In the genomic region with DNA sequence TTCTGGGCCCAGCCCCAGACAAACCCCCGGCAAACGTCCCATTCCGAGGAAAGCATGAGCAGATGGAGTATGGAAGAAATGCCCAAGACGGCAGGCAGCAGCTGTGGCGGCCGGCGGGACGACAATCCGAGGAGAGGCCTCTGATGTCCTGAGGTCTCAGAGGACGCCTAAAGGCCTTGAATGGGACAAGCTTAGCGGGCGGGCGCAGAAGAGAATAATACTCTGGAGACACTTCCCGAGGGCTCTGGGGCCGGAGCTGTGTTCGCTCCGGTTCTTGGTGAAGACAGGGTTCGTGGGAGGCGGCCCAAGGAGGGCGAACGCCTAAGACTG, we compare ENCODE assay signal across 8 cellular contexts. TPM values are rescaled to one million over a fixed set of nuclear protein-coding genes. Genes with fewer than 3 reads are reported as not detected.
DNase-seq lines count a peak whose midpoint lies in the region; ATAC-seq and TF ChIP-seq lines count a peak whose summit lies in the region.

No MANE protein-coding gene starts in this region.

- DNase-seq in GM12865 (ENCODE audit: low read depth) (no peak), fibroblast of mammary gland (ENCODE audit: low read depth) (no peak), psoas muscle (no peak), NCI-H446 treated with DMSO at 0.1 percent for 48 hours (lab: John Stamatoyannopoulos, UW) (no peak)
- DNase-seq in stimulated activated CD4-positive, alpha-beta T cell treated with anti-CD3 and anti-CD28 coated beads, Interleukin-1b, Interleukin-23, amount 100 ng/mL, for 48 hours: no peak

- peak; percentile 18 for ATAC-seq in SK-N-SH treated with all-trans-retinoic acid at 6 μM for 48 hours
- no peak for ATAC-seq in psoas muscle
- ATAC-seq in GM21515 (IDR thresholded peaks at IDR 0.05; ENCODE audit: unreplicated experiment): no peak
- no peak for ATAC-seq in GM18909 (IDR thresholded peaks at IDR 0.05; ENCODE audit: poor library complexity, unreplicated experiment)

- no peaks in the 10 kb centered on the region for H3K27me3 ChIP-seq in psoas muscle (ENCODE audit: insufficient read depth in 3 of 3, low read length in 2 of 3)

- H3K9me3 ChIP-seq in psoas muscle: no peaks in the 10 kb centered on the region

- TF ChIP-seq CTCF in GM12865 (IDR thresholded peaks at IDR 0.05; ENCODE audit: insufficient read depth, low read depth, low read length, missing control alignments) (no peak), fibroblast of mammary gland (conservative IDR thresholded peaks at IDR 0.05; ENCODE audit: control insufficient read depth, insufficient read depth, low read depth, low read length) (no peak), psoas muscle (IDR thresholded peaks at IDR 0.05) (no peak)

- peaks cover 2 to 76% of the 10 kb centered on the region in 2 donors for H3K36me3 ChIP-seq in psoas muscle (ENCODE audit: insufficient read depth in 1 of 2, low read depth in 1 of 2)

- H3K4me1 ChIP-seq in psoas muscle: peaks cover 19% of the 10 kb centered on the region

- H3K27ac ChIP-seq in psoas muscle: peak overlapping the region; percentile 86

- WGBS in psoas muscle, 3 donors: 0 to 2% (median 2%) methylated on average over 21 of the region's 21 CpGs

- intact Hi-C loops in psoas muscle (cut with DNase I): loop anchor here in 1 of 2 donors (1.0 kb wide), 1 partner anchor 18 kb away; a partner anchor contains a TSS

- H3K4me3 ChIP-seq in GM12865 (ENCODE audit: low read depth, low read length) (peak overlapping the region; percentile 80), fibroblast of mammary gland (ENCODE audit: control insufficient read depth, low read depth, low read length) (peak overlapping the region; percentile 90), psoas muscle (peak overlapping the region; percentile 79)

TF ChIP-seq in SK-N-SH treated with all-trans-retinoic acid at 6 μM for 48 hours, 23 proteins besides CTCF, POLR2A, EP300 and RAD21:
- TF ChIP-seq ZFP30 (CRISPR knock-in tag; IDR thresholded peaks at IDR 0.05) (no peak), TCF4 (CRISPR knock-in tag; IDR thresholded peaks at IDR 0.05; ENCODE audit: borderline replicate concordance) (no peak), TOX (CRISPR knock-in tag; IDR thresholded peaks at IDR 0.05; ENCODE audit: borderline replicate concordance) (no peak), ZNF565 (CRISPR knock-in tag; conservative IDR thresholded peaks at IDR 0.05; ENCODE audit: low read depth) (no peak), CSDC2 (CRISPR knock-in tag; IDR thresholded peaks at IDR 0.05) (no peak), ZNF8 (CRISPR knock-in tag; IDR thresholded peaks at IDR 0.05) (no peak), ISL1 (CRISPR knock-in tag; IDR thresholded peaks at IDR 0.05) (no peak), ESRRG (CRISPR knock-in tag; IDR thresholded peaks at IDR 0.05) (no peak)
- TF ChIP-seq, protein P1, sequence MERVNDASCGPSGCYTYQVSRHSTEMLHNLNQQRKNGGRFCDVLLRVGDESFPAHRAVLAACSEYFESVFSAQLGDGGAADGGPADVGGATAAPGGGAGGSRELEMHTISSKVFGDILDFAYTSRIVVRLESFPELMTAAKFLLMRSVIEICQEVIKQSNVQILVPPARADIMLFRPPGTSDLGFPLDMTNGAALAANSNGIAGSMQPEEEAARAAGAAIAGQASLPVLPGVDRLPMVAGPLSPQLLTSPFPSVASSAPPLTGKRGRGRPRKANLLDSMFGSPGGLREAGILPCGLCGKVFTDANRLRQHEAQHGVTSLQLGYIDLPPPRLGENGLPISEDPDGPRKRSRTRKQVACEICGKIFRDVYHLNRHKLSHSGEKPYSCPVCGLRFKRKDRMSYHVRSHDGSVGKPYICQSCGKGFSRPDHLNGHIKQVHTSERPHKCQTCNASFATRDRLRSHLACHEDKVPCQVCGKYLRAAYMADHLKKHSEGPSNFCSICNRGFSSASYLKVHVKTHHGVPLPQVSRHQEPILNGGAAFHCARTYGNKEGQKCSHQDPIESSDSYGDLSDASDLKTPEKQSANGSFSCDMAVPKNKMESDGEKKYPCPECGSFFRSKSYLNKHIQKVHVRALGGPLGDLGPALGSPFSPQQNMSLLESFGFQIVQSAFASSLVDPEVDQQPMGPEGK (CRISPR knock-in tag; IDR thresholded peaks at IDR 0.05; ENCODE audit: borderline replicate concordance): no peak
- TF ChIP-seq, protein P2, sequence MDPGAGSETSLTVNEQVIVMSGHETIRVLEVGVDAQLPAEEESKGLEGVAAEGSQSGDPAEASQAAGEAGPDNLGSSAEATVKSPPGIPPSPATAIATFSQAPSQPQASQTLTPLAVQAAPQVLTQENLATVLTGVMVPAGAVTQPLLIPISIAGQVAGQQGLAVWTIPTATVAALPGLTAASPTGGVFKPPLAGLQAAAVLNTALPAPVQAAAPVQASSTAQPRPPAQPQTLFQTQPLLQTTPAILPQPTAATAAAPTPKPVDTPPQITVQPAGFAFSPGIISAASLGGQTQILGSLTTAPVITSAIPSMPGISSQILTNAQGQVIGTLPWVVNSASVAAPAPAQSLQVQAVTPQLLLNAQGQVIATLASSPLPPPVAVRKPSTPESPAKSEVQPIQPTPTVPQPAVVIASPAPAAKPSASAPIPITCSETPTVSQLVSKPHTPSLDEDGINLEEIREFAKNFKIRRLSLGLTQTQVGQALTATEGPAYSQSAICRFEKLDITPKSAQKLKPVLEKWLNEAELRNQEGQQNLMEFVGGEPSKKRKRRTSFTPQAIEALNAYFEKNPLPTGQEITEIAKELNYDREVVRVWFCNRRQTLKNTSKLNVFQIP (CRISPR knock-in tag; IDR thresholded peaks at IDR 0.05; ENCODE audit: borderline replicate concordance, low read depth): no peak
- TF ChIP-seq, protein P3, sequence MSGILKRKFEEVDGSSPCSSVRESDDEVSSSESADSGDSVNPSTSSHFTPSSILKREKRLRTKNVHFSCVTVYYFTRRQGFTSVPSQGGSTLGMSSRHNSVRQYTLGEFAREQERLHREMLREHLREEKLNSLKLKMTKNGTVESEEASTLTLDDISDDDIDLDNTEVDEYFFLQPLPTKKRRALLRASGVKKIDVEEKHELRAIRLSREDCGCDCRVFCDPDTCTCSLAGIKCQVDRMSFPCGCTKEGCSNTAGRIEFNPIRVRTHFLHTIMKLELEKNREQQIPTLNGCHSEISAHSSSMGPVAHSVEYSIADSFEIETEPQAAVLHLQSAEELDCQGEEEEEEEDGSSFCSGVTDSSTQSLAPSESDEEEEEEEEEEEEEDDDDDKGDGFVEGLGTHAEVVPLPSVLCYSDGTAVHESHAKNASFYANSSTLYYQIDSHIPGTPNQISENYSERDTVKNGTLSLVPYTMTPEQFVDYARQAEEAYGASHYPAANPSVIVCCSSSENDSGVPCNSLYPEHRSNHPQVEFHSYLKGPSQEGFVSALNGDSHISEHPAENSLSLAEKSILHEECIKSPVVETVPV (CRISPR knock-in tag; IDR thresholded peaks at IDR 0.05): no peak

RNA-seq across cellular contexts. Expression of a gene that starts 0.5 kb away (rescaled TPM):
- 1 to 10 TPM; 6.9 to 9.5 (median 8.1) TPM for total RNA-seq in psoas muscle
- polyA plus RNA-seq in psoas muscle: 10 to 100 TPM in 1 of 3 donors, 1 to 10 TPM in 2; 6.3 to 19.7 (median 9.1) TPM

RNA-seq across cellular contexts. Expression of a gene that starts 17.8 kb away (rescaled TPM):
- 10 to 100 TPM in 3 of 4 donors, 1 to 10 TPM in 1; 9.9 to 16.1 (median 12.5) TPM for total RNA-seq in psoas muscle
- 1 to 10 TPM; 6.8 to 9.8 (median 9.0) TPM for polyA plus RNA-seq in psoas muscle

RNA-seq across cellular contexts. Expression of a gene that starts 20.4 kb away (rescaled TPM):
- 1 to 10 TPM; 4.5 to 7.2 (median 5.5) TPM for total RNA-seq in psoas muscle
- 1 to 10 TPM; 3.9 to 5.7 (median 5.5) TPM for polyA plus RNA-seq in psoas muscle

RNA-seq across cellular contexts. Expression of a gene that starts 43.0 kb away (rescaled TPM):
- 10 to 100 TPM; 42.6 to 45.2 (median 43.2) TPM for total RNA-seq in psoas muscle
- polyA plus RNA-seq in psoas muscle: 10 to 100 TPM; 42.2 to 75.7 (median 68.3) TPM

RNA-seq across cellular contexts. Expression of a gene that starts 43.6 kb away (rescaled TPM):
- 100 to 1,000 TPM in 1 of 4 donors, 10 to 100 TPM in 3; 53.9 to 117 (median 84.9) TPM for total RNA-seq in psoas muscle
- polyA plus RNA-seq in psoas muscle: 100 to 1,000 TPM in 2 of 3 donors, 10 to 100 TPM in 1; 76.9 to 155 (median 142) TPM
